ENCODE assay signal across 8 cellular contexts in the genomic region with DNA sequence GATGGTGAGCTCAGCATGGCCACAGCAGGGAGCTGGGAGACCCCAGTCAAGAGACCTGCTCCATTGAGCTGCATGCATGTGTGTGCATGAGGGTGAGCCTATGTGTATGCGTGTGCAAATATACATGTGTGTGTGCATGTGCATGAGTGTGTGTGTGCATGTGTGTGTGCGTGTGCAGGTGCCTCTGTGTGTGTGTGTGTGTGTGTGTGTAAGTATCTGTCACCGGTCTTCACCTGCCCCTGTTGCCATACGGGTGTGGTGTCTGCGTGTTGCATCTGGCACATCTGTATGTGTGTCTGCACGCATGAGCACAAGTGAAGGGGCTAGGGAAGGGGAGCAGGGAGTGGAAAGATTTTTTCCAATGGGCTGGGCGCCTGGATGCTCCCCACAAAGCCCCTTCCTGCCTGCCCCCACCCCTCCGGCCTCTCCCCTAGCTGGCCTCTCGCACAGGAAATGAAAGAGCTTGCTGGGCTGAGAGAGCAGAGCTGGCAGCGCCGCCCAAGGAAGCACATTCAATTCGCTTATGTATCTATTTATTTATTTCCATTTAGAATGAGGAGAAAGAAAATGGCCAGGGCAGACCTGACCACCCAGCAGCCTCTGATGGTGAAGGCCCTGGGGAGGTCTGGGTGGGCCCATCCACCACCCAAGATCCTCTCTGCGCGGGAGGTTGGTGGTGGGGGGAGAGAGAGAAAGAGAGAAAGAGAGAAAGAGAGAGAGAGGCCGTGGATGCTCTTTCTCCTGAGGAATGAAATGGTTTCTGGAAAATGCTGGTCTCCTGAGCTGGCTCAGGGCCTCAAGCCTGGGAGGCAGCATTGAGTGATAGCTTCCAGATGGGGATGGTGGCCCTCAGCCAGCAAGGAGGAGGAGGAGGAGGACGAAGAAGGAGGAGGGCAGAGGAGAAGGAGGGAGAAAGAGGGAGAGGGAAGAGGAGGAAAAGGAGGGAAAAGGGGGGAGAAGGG. TPM values are rescaled to one million over a fixed set of nuclear protein-coding genes. Genes with fewer than 3 reads are reported as not detected.
DNase-seq lines count a peak whose midpoint lies in the region; ATAC-seq, FAIRE-seq and TF ChIP-seq lines count a peak whose summit lies in the region.

No MANE protein-coding gene starts in this region.

- TF ChIP-seq CTCF in D721Med (IDR thresholded peaks at IDR 0.05; ENCODE audit: insufficient read depth, missing control alignments) = no peak

- H3K4me3 Mint-ChIP-seq in activated CD4-positive, alpha-beta memory T cell treated with anti-CD3 and anti-CD28 coated beads, Interleukin-2, amount 10 ng/mL, durations not matched to agents 7 days and 5 days = peak overlapping the region; percentile 62

- H3K27me3 Mint-ChIP-seq in activated CD4-positive, alpha-beta memory T cell treated with anti-CD3 and anti-CD28 coated beads, Interleukin-2, amount 10 ng/mL, durations not matched to agents 7 days and 5 days = no peaks in the 10 kb centered on the region

- H3K4me1 Mint-ChIP-seq in activated CD4-positive, alpha-beta memory T cell treated with anti-CD3 and anti-CD28 coated beads, Interleukin-2, amount 10 ng/mL, durations not matched to agents 7 days and 5 days = peaks cover 39% of the 10 kb centered on the region

- no peak for FAIRE-seq in D721Med (lab: Jason Lieb, UNC)

- intact Hi-C loops in Right ventricle myocardium superior (cut with DNase I) = loop anchor here (1.0 to 10.0 kb wide), 4 partner anchors 71 to 219 kb away; partner anchors contain the start of genes CD81 and TSSC4

- POLR2A ChIA-PET in activated CD4-positive, alpha-beta memory T cell treated with anti-CD3 and anti-CD28 coated beads, Interleukin-2, amount 10 ng/mL, durations not matched to agents 7 days and 5 days (lab: Charles Lee) = interaction anchor here (0.7 to 6.8 kb wide), 10 partner anchors 9 to 114 kb away, joined by 3 to 34 read pairs (median 6); partner anchors contain the start of genes CD81 and TSSC4

- no peaks in the 10 kb centered on the region for H3K9me3 Mint-ChIP-seq in activated CD4-positive, alpha-beta memory T cell treated with anti-CD3 and anti-CD28 coated beads, Interleukin-2, amount 10 ng/mL, durations not matched to agents 7 days and 5 days

- in situ Hi-C loops in G401 (cut with HindIII; ENCODE audit: low sequenced_read_pairs) = no loop called here

- H3K27ac Mint-ChIP-seq in activated CD4-positive, alpha-beta memory T cell treated with anti-CD3 and anti-CD28 coated beads, Interleukin-2, amount 10 ng/mL, durations not matched to agents 7 days and 5 days = peak overlapping the region; percentile 90

- CTCF ChIA-PET in activated CD4-positive, alpha-beta memory T cell treated with anti-CD3 and anti-CD28 coated beads, Interleukin-2, amount 10 ng/mL, durations not matched to agents 7 days and 5 days (lab: Charles Lee) = interaction anchor here (0.7 to 6.1 kb wide), 22 partner anchors 11 to 227 kb away, joined by 3 to 201 read pairs (median 5); partner anchors contain the start of genes ASCL2, CD81 and TSSC4

- H3K36me3 Mint-ChIP-seq in activated CD4-positive, alpha-beta memory T cell treated with anti-CD3 and anti-CD28 coated beads, Interleukin-2, amount 10 ng/mL, durations not matched to agents 7 days and 5 days (ENCODE audit: low read depth) = peaks cover 11% of the 10 kb centered on the region

- peak; percentile 8 for DNase-seq in G401 (ENCODE audit: low spot score)
- DNase-seq in activated CD4-positive, alpha-beta memory T cell treated with anti-CD3 and anti-CD28 coated beads, Interleukin-2, amount 10 ng/mL, durations not matched to agents 7 days and 5 days = peak; percentile 48
- peak; percentile 88 for DNase-seq in Right ventricle myocardium superior
- peak; percentile 42 for DNase-seq in skeletal muscle cell (ENCODE audit: low read depth)
- DNase-seq in GOT3 (lab: John Stamatoyannopoulos, UW) = no peak
- DNase-seq in NCI-H146 treated with DMSO at 0.1 percent for 48 hours (lab: John Stamatoyannopoulos, UW; ENCODE audit: unreplicated experiment) = no peak
- DNase-seq in D721Med (ENCODE audit: insufficient read length, low spot score) = no peak

- no peak for ATAC-seq in Right ventricle myocardium superior (ENCODE audit: poor library complexity)
- no peak for ATAC-seq in GM19452 (IDR thresholded peaks at IDR 0.05; ENCODE audit: unreplicated experiment)

- H3K4me3 ChIP-seq in skeletal muscle cell (ENCODE audit: low read depth, low read length) = peak overlapping the region; percentile 10

RNA-seq across cellular contexts. Expression of gene TSPAN32, which starts 4.3 kb away (rescaled TPM):
- total RNA-seq in G401 (2014; rRNA removed; shearing (Covaris generic)) = not detected in 2 replicates
- 10 to 100 TPM; 48.0 to 50.1 TPM for total RNA-seq in activated CD4-positive, alpha-beta memory T cell treated with anti-CD3 and anti-CD28 coated beads, Interleukin-2, amount 10 ng/mL, durations not matched to agents 7 days and 5 days
- 13.9 TPM for total RNA-seq in Right ventricle myocardium superior

RNA-seq across cellular contexts. Expression of gene C11orf21, which starts 4.4 kb away (rescaled TPM):
- not detected in 2 replicates for total RNA-seq in G401 (2014; rRNA removed; shearing (Covaris generic))
- total RNA-seq in activated CD4-positive, alpha-beta memory T cell treated with anti-CD3 and anti-CD28 coated beads, Interleukin-2, amount 10 ng/mL, durations not matched to agents 7 days and 5 days = 10 to 100 TPM; 66.0 to 68.3 TPM
- total RNA-seq in Right ventricle myocardium superior = 43.6 TPM

RNA-seq across cellular contexts. Expression of gene ASCL2, which starts 35.8 kb away (rescaled TPM):
- total RNA-seq in G401 (2014; rRNA removed; shearing (Covaris generic)) = not detected in 2 replicates
- total RNA-seq in activated CD4-positive, alpha-beta memory T cell treated with anti-CD3 and anti-CD28 coated beads, Interleukin-2, amount 10 ng/mL, durations not matched to agents 7 days and 5 days = under 1 TPM; 0.35 to 0.68 TPM
- 0.11 TPM for total RNA-seq in Right ventricle myocardium superior

Comparison
In these comparisons a context has a peak if more than half of its experiments do, and no peak if none do; other contexts are left out.
1. DNase-seq: peak in G401 (single experiment), activated CD4-positive, alpha-beta memory T cell treated with anti-CD3 and anti-CD28 coated beads, Interleukin-2, amount 10 ng/mL, durations not matched to agents 7 days and 5 days (single experiment), Right ventricle myocardium superior (single experiment) and skeletal muscle cell (single experiment); none in GOT3 (single experiment), NCI-H146 treated with DMSO at 0.1 percent for 48 hours (single experiment) and D721Med (single experiment).
2. RNA of gene TSPAN32, which starts 4.3 kb away (total RNA-seq): 48.0 to 50.1 TPM in activated CD4-positive, alpha-beta memory T cell treated with anti-CD3 and anti-CD28 coated beads, Interleukin-2, amount 10 ng/mL, durations not matched to agents 7 days and 5 days and 13.9 TPM in Right ventricle myocardium superior (single experiment); not detected in G401; every median in the first group is over 10 times any median in the second.
3. RNA of gene C11orf21, which starts 4.4 kb away (total RNA-seq): 66.0 to 68.3 TPM in activated CD4-positive, alpha-beta memory T cell treated with anti-CD3 and anti-CD28 coated beads, Interleukin-2, amount 10 ng/mL, durations not matched to agents 7 days and 5 days and 43.6 TPM in Right ventricle myocardium superior (single experiment); not detected in G401; every median in the first group is over 10 times any median in the second.